ENCODE assay signal across 9 cellular contexts in genomic region chr7:6010370-6010769, GRCh38. TPM values are rescaled to one million over a fixed set of nuclear protein-coding genes. Genes with fewer than 3 reads are reported as not detected.
DNase-seq lines count a peak whose midpoint lies in the region; ATAC-seq and TF ChIP-seq lines count a peak whose summit lies in the region.
"Not testable (repeated sequence)": the region's sequence is repeated elsewhere in the genome, so short reads cannot be mapped to it uniquely, and the experiment has no call there.
"Had no signal": no experiment of that assay in that cellular context is flagged by ENCODE, and none has a peak within 500 bp of the region (broad histone marks: within the 10 kb centered on the region; RNA-seq: fewer than 3 reads in every experiment).

No MANE protein-coding gene starts in this region.

- H3K4me1 ChIP-seq in DOHH2 (ENCODE audit: control insufficient read depth, low read length): peaks cover 28% of the 10 kb centered on the region
- H3K4me1 ChIP-seq in lower lobe of right lung: peaks cover 42% of the 10 kb centered on the region

- not testable (repeated sequence) for H3K27me3 Mint-ChIP-seq in activated naive CD8-positive, alpha-beta T cell treated with anti-CD3 and anti-CD28 coated beads, Interleukin-2, amount 10 ng/mL, durations not matched to agents 7 days and 5 days; progenitor cell of endocrine pancreas

- H3K36me3 ChIP-seq in DOHH2 (ENCODE audit: control insufficient read depth, low read length): peaks cover 53% of the 10 kb centered on the region
- H3K36me3 ChIP-seq in lower lobe of right lung: peaks cover 18% of the 10 kb centered on the region

- not testable (repeated sequence) for TF ChIP-seq CTCF in DOHH2 (IDR thresholded peaks at IDR 0.05; ENCODE audit: low read depth, low read length, poor library complexity, severe bottlenecking); LNCaP clone FGC (IDR thresholded peaks at IDR 0.05; ENCODE audit: control insufficient read depth, extremely low read depth, insufficient read depth); WI38 (IDR thresholded peaks at IDR 0.05; ENCODE audit: low read depth, low read length); epithelial cell of proximal tubule (conservative IDR thresholded peaks at IDR 0.05; ENCODE audit: low read depth, low read length); lower lobe of right lung (IDR thresholded peaks at IDR 0.05); progenitor cell of endocrine pancreas (IDR thresholded peaks at IDR 0.05; ENCODE audit: unreplicated experiment)

- peaks cover 22% of the 10 kb centered on the region for H3K4me1 Mint-ChIP-seq in activated naive CD8-positive, alpha-beta T cell treated with anti-CD3 and anti-CD28 coated beads, Interleukin-2, amount 10 ng/mL, durations not matched to agents 7 days and 5 days
- peaks cover 15% of the 10 kb centered on the region for H3K4me1 Mint-ChIP-seq in progenitor cell of endocrine pancreas (ENCODE audit: low read depth)

- not testable (repeated sequence) for H4K20me1 ChIP-seq in DOHH2 (ENCODE audit: control insufficient read depth, insufficient read depth, low read depth, low read length)

- not testable (repeated sequence) for ATAC-seq in activated naive CD8-positive, alpha-beta T cell treated with anti-CD3 and anti-CD28 coated beads, Interleukin-2, amount 10 ng/mL, durations not matched to agents 7 days and 5 days (ENCODE audit: low read depth); lower lobe of right lung

- not testable (repeated sequence) for H3K36me3 Mint-ChIP-seq in activated naive CD8-positive, alpha-beta T cell treated with anti-CD3 and anti-CD28 coated beads, Interleukin-2, amount 10 ng/mL, durations not matched to agents 7 days and 5 days; progenitor cell of endocrine pancreas (ENCODE audit: insufficient read depth)

- H3K4me3 ChIP-seq in DOHH2 (ENCODE audit: low read length) (peak overlapping the region; percentile 88), LNCaP clone FGC (ENCODE audit: low read depth, low read length) (peak overlapping the region; percentile 93), WI38 (ENCODE audit: low read depth, low read length) (peak overlapping the region; percentile 83), epithelial cell of proximal tubule (ENCODE audit: low read depth, low read length) (peak overlapping the region; percentile 99)
- not testable (repeated sequence) for H3K4me3 ChIP-seq in lower lobe of right lung

- intact Hi-C loops in lower lobe of right lung (cut with DNase I): not testable (repeated sequence)

- H3K4me2 ChIP-seq in DOHH2 (ENCODE audit: low read length): peak overlapping the region; percentile 68

- H3F3A ChIP-seq in DOHH2 (ENCODE audit: control insufficient read depth, insufficient read depth): not testable (repeated sequence)

- peaks cover 88% of the 10 kb centered on the region for H3K79me2 ChIP-seq in DOHH2 (ENCODE audit: control insufficient read depth, low read length)

- not testable (repeated sequence) for H3K9me3 ChIP-seq in DOHH2 (ENCODE audit: control insufficient read depth, insufficient read depth, low read length); lower lobe of right lung

- peak overlapping the region; percentile 85 for H3K27ac Mint-ChIP-seq in activated naive CD8-positive, alpha-beta T cell treated with anti-CD3 and anti-CD28 coated beads, Interleukin-2, amount 10 ng/mL, durations not matched to agents 7 days and 5 days
- H3K27ac Mint-ChIP-seq in progenitor cell of endocrine pancreas: peak overlapping the region; percentile 87

- DNase-seq in LNCaP clone FGC (ENCODE audit: low read depth); activated naive CD8-positive, alpha-beta T cell treated with anti-CD3 and anti-CD28 coated beads, Interleukin-2, amount 10 ng/mL, durations not matched to agents 7 days and 5 days; epithelial cell of proximal tubule (ENCODE audit: low read depth); lower lobe of right lung; progenitor cell of endocrine pancreas (ENCODE audit: low spot score, unreplicated experiment): not testable (repeated sequence)

- peak overlapping the region; percentile 89 for H3K4me3 Mint-ChIP-seq in activated naive CD8-positive, alpha-beta T cell treated with anti-CD3 and anti-CD28 coated beads, Interleukin-2, amount 10 ng/mL, durations not matched to agents 7 days and 5 days
- H3K4me3 Mint-ChIP-seq in progenitor cell of endocrine pancreas (ENCODE audit: low read depth): peak overlapping the region; percentile 82

- H3K27me3 ChIP-seq in DOHH2 (ENCODE audit: control insufficient read depth, low read length); lower lobe of right lung (ENCODE audit: low read depth): not testable (repeated sequence)

- POLR2A ChIA-PET in activated naive CD8-positive, alpha-beta T cell treated with anti-CD3 and anti-CD28 coated beads, Interleukin-2, amount 10 ng/mL, durations not matched to agents 7 days and 5 days (lab: Charles Lee): not testable (repeated sequence)

- not testable (repeated sequence) for H3K27ac ChIP-seq in DOHH2 (ENCODE audit: low read depth, low read length)
- peak overlapping the region; percentile 96 for H3K27ac ChIP-seq in lower lobe of right lung

- H3K9me3 Mint-ChIP-seq in activated naive CD8-positive, alpha-beta T cell treated with anti-CD3 and anti-CD28 coated beads, Interleukin-2, amount 10 ng/mL, durations not matched to agents 7 days and 5 days; progenitor cell of endocrine pancreas (ENCODE audit: low read depth): not testable (repeated sequence)

- not testable (repeated sequence) for H3K9me2 ChIP-seq in DOHH2 (replicated peaks; ENCODE audit: control insufficient read depth, low read length)

RNA-seq across cellular contexts. Expression of gene AIMP2, which starts 1.3 kb away (rescaled TPM):
- total RNA-seq in activated naive CD8-positive, alpha-beta T cell treated with anti-CD3 and anti-CD28 coated beads, Interleukin-2, amount 10 ng/mL, durations not matched to agents 7 days and 5 days: 10 to 100 TPM; 21.4 to 23.8 TPM
- total RNA-seq in epithelial cell of proximal tubule (113 and 128 TPM in 2 replicates), lower lobe of right lung (17.4 TPM), progenitor cell of endocrine pancreas (30.1 and 33.4 TPM in 2 replicates)

RNA-seq across cellular contexts. Expression of gene PMS2, which starts 1.5 kb away (rescaled TPM):
- total RNA-seq in activated naive CD8-positive, alpha-beta T cell treated with anti-CD3 and anti-CD28 coated beads, Interleukin-2, amount 10 ng/mL, durations not matched to agents 7 days and 5 days: 10 to 100 TPM; 21.1 to 24.1 TPM
- total RNA-seq in epithelial cell of proximal tubule: 12.3 and 14.3 TPM in 2 replicates
- total RNA-seq in lower lobe of right lung: 10.1 TPM
- 19.7 and 23.9 TPM in 2 replicates for total RNA-seq in progenitor cell of endocrine pancreas

RNA-seq across cellular contexts. Expression of gene ANKRD61, which starts 20.8 kb away (rescaled TPM):
- not detected for total RNA-seq in activated naive CD8-positive, alpha-beta T cell treated with anti-CD3 and anti-CD28 coated beads, Interleukin-2, amount 10 ng/mL, durations not matched to agents 7 days and 5 days
- total RNA-seq in epithelial cell of proximal tubule (0.12 TPM in 1 of 2 replicates, not detected in the other), lower lobe of right lung (not detected), progenitor cell of endocrine pancreas (0.22 and 0.47 TPM in 2 replicates)
- total RNA-seq: Peyer's patch had no signal

RNA-seq across cellular contexts. Expression of gene RSPH10B, which starts 39.9 kb away (rescaled TPM):
- under 1 TPM in 1 of 2 experiments, not detected in 1; 0.53 TPM for total RNA-seq in activated naive CD8-positive, alpha-beta T cell treated with anti-CD3 and anti-CD28 coated beads, Interleukin-2, amount 10 ng/mL, durations not matched to agents 7 days and 5 days
- total RNA-seq in epithelial cell of proximal tubule: 0.07 and 0.23 TPM in 2 replicates
- total RNA-seq in lower lobe of right lung: 2.7 TPM
- 1.5 and 2.0 TPM in 2 replicates for total RNA-seq in progenitor cell of endocrine pancreas
- total RNA-seq: H4 had no signal

RNA-seq across cellular contexts. Expression of gene EIF2AK1, which starts 48.6 kb away (rescaled TPM):
- 100 to 1,000 TPM in 1 of 2 experiments, 10 to 100 TPM in 1; 96.4 to 113 TPM for total RNA-seq in activated naive CD8-positive, alpha-beta T cell treated with anti-CD3 and anti-CD28 coated beads, Interleukin-2, amount 10 ng/mL, durations not matched to agents 7 days and 5 days
- total RNA-seq in epithelial cell of proximal tubule (140 and 201 TPM in 2 replicates), lower lobe of right lung (72.0 TPM), progenitor cell of endocrine pancreas (114 and 121 TPM in 2 replicates)
